In genomic region chr7:152699101-152699500, GRCh38 we compare ENCODE assay signal across 1 cellular context.
TF ChIP-seq lines count a peak whose summit lies in the region.

No MANE protein-coding gene starts in this region.

TF ChIP-seq in GM23338, 12 proteins besides CTCF, POLR2A, EP300 and RAD21 (continued from another document):
- TF ChIP-seq ZNF114 (CRISPR knock-in tag; IDR thresholded peaks at IDR 0.05), result no peak
- no peak for TF ChIP-seq ZNF331 (CRISPR knock-in tag; IDR thresholded peaks at IDR 0.05; ENCODE audit: low read depth)
- TF ChIP-seq CREB1 (CRISPR knock-in tag; IDR thresholded peaks at IDR 0.05; ENCODE audit: low read depth), result no peak
- TF ChIP-seq NANOG (IDR thresholded peaks at IDR 0.05; ENCODE audit: borderline replicate concordance), result no peak
- TF ChIP-seq ETS1 (IDR thresholded peaks at IDR 0.05), result no peak
- TF ChIP-seq STAT1 (IDR thresholded peaks at IDR 0.05; ENCODE audit: unreplicated experiment), result no peak
